Comparison of ENCODE assay signal across 23 cellular contexts in the genomic region with DNA sequence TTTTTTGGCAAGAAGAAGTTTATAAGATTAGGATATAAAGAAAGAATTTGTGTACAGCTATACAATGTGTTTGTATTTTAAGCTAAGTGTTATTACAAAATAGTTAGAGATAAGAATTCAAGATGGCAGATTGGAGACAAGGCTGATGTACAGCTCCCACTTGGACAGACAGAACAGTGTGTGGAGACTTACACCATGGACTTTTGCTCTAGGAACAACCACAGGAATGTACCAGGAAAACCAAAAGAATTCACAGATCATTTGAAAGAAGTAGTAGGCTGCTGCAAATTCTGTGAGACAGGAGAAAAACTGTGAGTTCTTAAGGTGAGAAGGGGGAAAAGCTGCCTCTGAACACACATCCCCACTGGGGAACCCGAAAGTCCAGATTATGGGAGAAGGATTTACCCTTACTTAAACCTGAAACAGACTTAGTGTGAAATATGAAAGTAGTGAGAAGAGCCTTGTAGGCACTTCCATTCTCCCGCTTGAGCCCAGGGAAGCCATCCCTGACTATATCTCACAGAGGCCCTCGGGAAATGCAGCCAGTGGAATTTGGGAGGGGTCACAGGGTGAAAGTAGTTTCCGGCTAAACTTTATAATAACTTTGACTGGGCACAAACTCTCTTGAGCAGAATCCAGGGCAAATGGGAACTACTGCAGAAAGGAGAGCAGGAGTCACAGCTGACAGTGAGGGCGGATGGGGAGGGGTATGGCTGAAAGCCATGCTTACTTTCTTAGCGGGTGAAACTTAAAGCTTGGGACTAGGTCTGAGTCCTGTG. TPM values are rescaled to one million over a fixed set of nuclear protein-coding genes. Genes with fewer than 3 reads are reported as not detected.
DNase-seq lines count a peak whose midpoint lies in the region; ATAC-seq and TF ChIP-seq lines count a peak whose summit lies in the region.
"Had no signal": no experiment of that assay in that cellular context is flagged by ENCODE, and none has a peak within 500 bp of the region (broad histone marks: within the 10 kb centered on the region; RNA-seq: fewer than 3 reads in every experiment).

No MANE protein-coding gene starts in this region.

- peaks cover 14% of the 10 kb centered on the region for H3K36me3 Mint-ChIP-seq in HFFc6 (ENCODE audit: low read depth)
- H3K36me3 Mint-ChIP-seq in activated CD4-positive, alpha-beta memory T cell treated with anti-CD3 and anti-CD28 coated beads for 36 hours: peaks cover 8% of the 10 kb centered on the region
- H3K36me3 Mint-ChIP-seq: stimulated activated effector memory CD8-positive, alpha-beta T cell treated with anti-CD3 and anti-CD28 coated beads, Interleukin-12 subunit alpha, Interleukin-12 subunit beta, amount 100 ng/mL, for 72 hours had no signal

- TF ChIP-seq CTCF in HFFc6 (IDR thresholded peaks at IDR 0.05) (no peak), brain microvascular endothelial cell (IDR thresholded peaks at IDR 0.05; ENCODE audit: low read depth, low read length, missing control alignments) (no peak)

- H3K9me3 Mint-ChIP-seq in HFFc6: peaks cover 16% of the 10 kb centered on the region
- H3K9me3 Mint-ChIP-seq in activated CD4-positive, alpha-beta memory T cell treated with anti-CD3 and anti-CD28 coated beads for 36 hours: peaks cover 19% of the 10 kb centered on the region

- no peak for ATAC-seq in GM18909 (IDR thresholded peaks at IDR 0.05; ENCODE audit: poor library complexity, unreplicated experiment)
- no peak for ATAC-seq in GM19324 (IDR thresholded peaks at IDR 0.05; ENCODE audit: low FRiP score, unreplicated experiment)
- ATAC-seq: activated CD8-positive, alpha-beta T cell treated with anti-CD3 and anti-CD28 coated beads for 36 hours; activated T-cell treated with anti-CD3 and anti-CD28 coated beads, Interleukin-2, amount 50 U/mL, for 4 hours; stimulated activated effector memory CD8-positive, alpha-beta T cell treated with anti-CD3 and anti-CD28 coated beads, Interleukin-12 subunit alpha, Interleukin-12 subunit beta, amount 100 ng/mL, for 72 hours; T-helper 17 cell; WTC11 had no signal

- CTCF ChIA-PET in activated CD4-positive, alpha-beta memory T cell treated with anti-CD3 and anti-CD28 coated beads for 36 hours (lab: Charles Lee): no interaction called here

- POLR2A ChIA-PET in activated CD4-positive, alpha-beta memory T cell treated with anti-CD3 and anti-CD28 coated beads for 36 hours (lab: Charles Lee): no interaction called here

- H3K4me3 ChIP-seq in brain microvascular endothelial cell (ENCODE audit: low read depth, low read length): no peak overlapping the region
- H3K4me3 ChIP-seq: breast epithelium, hepatocyte, tibial nerve had no signal

- peaks cover 10% of the 10 kb centered on the region for H3K27me3 Mint-ChIP-seq in HFFc6 (ENCODE audit: insufficient read depth)
- H3K27me3 Mint-ChIP-seq in activated CD4-positive, alpha-beta memory T cell treated with anti-CD3 and anti-CD28 coated beads for 36 hours: peaks cover 10% of the 10 kb centered on the region

- H3K27me3 ChIP-seq in brain microvascular endothelial cell (replicated peaks): no peaks in the 10 kb centered on the region
- H3K27me3 ChIP-seq: breast epithelium, hepatocyte, tibial nerve had no signal

- in situ Hi-C loops in ACHN (cut with HindIII; ENCODE audit: low pct_ligation_motif_present, low pct_unique_long_range_greater_than_20kb, low sequenced_read_pairs): no loop called here
- in situ Hi-C loops in brain microvascular endothelial cell (cut with HindIII; ENCODE audit: low pct_ligation_motif_present, low sequenced_read_pairs): no loop called here

- H3K4me3 Mint-ChIP-seq in HFFc6: peak overlapping the region; percentile 48
- H3K4me3 Mint-ChIP-seq in activated CD4-positive, alpha-beta memory T cell treated with anti-CD3 and anti-CD28 coated beads for 36 hours: no peak overlapping the region
- H3K4me3 Mint-ChIP-seq: activated CD8-positive, alpha-beta T cell treated with anti-CD3 and anti-CD28 coated beads for 36 hours; activated naive CD4-positive, alpha-beta T cell treated with anti-CD3 and anti-CD28 coated beads, Interleukin-2, amount 50 U/mL, for 24 hours; activated T-cell treated with anti-CD3 and anti-CD28 coated beads, Interleukin-2, amount 50 U/mL, for 4 hours; stimulated activated effector memory CD8-positive, alpha-beta T cell treated with anti-CD3 and anti-CD28 coated beads, Interleukin-12 subunit alpha, Interleukin-12 subunit beta, amount 100 ng/mL, for 72 hours; T-helper 17 cell; WTC11 had no signal

- peak overlapping the region; percentile 20; the same call in 1 of the 2 replicates for H3K27ac Mint-ChIP-seq in HFFc6
- no peak overlapping the region for H3K27ac Mint-ChIP-seq in activated CD4-positive, alpha-beta memory T cell treated with anti-CD3 and anti-CD28 coated beads for 36 hours
- H3K27ac Mint-ChIP-seq: activated CD8-positive, alpha-beta T cell treated with anti-CD3 and anti-CD28 coated beads for 36 hours; activated naive CD4-positive, alpha-beta T cell treated with anti-CD3 and anti-CD28 coated beads, Interleukin-2, amount 50 U/mL, for 24 hours; stimulated activated effector memory CD8-positive, alpha-beta T cell treated with anti-CD3 and anti-CD28 coated beads, Interleukin-12 subunit alpha, Interleukin-12 subunit beta, amount 100 ng/mL, for 72 hours; T-helper 17 cell; WTC11 had no signal

- intact Hi-C loops in activated CD4-positive, alpha-beta memory T cell treated with anti-CD3 and anti-CD28 coated beads for 36 hours (cut with micrococcal nuclease): no loop called here

- H3K4me1 Mint-ChIP-seq in HFFc6 (ENCODE audit: low read depth): peaks cover 25% of the 10 kb centered on the region
- H3K4me1 Mint-ChIP-seq in activated CD4-positive, alpha-beta memory T cell treated with anti-CD3 and anti-CD28 coated beads for 36 hours (ENCODE audit: low read depth): peaks cover 2% of the 10 kb centered on the region
- H3K4me1 Mint-ChIP-seq: activated naive CD4-positive, alpha-beta T cell treated with anti-CD3 and anti-CD28 coated beads, Interleukin-2, amount 50 U/mL, for 24 hours; WTC11 had no signal

- H3K27ac ChIP-seq in brain microvascular endothelial cell: no peak overlapping the region
- H3K27ac ChIP-seq: breast epithelium, hepatocyte, tibial nerve had no signal

- DNase-seq in ACHN (peak; percentile 5), HFFc6 (peak; percentile 69), brain microvascular endothelial cell (peak; percentile 74), hepatic stellate cell (ENCODE audit: low spot score) (peak; percentile 40)
- no peak for DNase-seq in stimulated activated CD4-positive, alpha-beta T cell treated with anti-CD3 and anti-CD28 coated beads, Interleukin-4, amount 100 ng/mL, for 24 hours
- DNase-seq in activated CD4-positive, alpha-beta memory T cell treated with anti-CD3 and anti-CD28 coated beads for 36 hours: no peak
- DNase-seq: activated CD8-positive, alpha-beta T cell treated with anti-CD3 and anti-CD28 coated beads for 36 hours; activated T-cell treated with anti-CD3 and anti-CD28 coated beads, Interleukin-2, amount 50 U/mL, for 4 hours; mesendoderm; MV-4-11; NCI-H187 treated with DMSO at 0.1 percent for 48 hours; NCI-H446 treated with DMSO at 0.1 percent for 48 hours; SHP77; stimulated activated CD4-positive, alpha-beta T cell treated with anti-CD3 and anti-CD28 coated beads, Interleukin-12 subunit alpha, Interleukin-12 subunit beta, amount 100 ng/mL, for 4 hours; T-helper 17 cell had no signal

- H3K36me3 ChIP-seq in brain microvascular endothelial cell (replicated peaks): no peaks in the 10 kb centered on the region
- H3K36me3 ChIP-seq: breast epithelium, tibial nerve had no signal

RNA-seq across cellular contexts. Expression of a gene that starts 11.6 kb away (rescaled TPM):
- total RNA-seq in HFFc6 (2021; fragmentation: NEBNext Ultra II Directional; extraction: Animal tissue kit (Norgen Biotek cat#: 25700)): 10 to 100 TPM; 44.6 to 55.1 (median 46.1) TPM
- total RNA-seq in activated CD4-positive, alpha-beta memory T cell treated with anti-CD3 and anti-CD28 coated beads for 36 hours: 10 to 100 TPM; 25.9 to 29.6 TPM

RNA-seq across cellular contexts. Expression of a gene that starts 50.2 kb away (rescaled TPM):
- 10 to 100 TPM; 62.4 to 76.4 (median 71.1) TPM for total RNA-seq in HFFc6 (2021; fragmentation: NEBNext Ultra II Directional; extraction: Animal tissue kit (Norgen Biotek cat#: 25700))
- total RNA-seq in activated CD4-positive, alpha-beta memory T cell treated with anti-CD3 and anti-CD28 coated beads for 36 hours: 10 to 100 TPM; 23.7 to 24.3 TPM

RNA-seq across cellular contexts. Expression of a gene that starts 50.8 kb away (rescaled TPM):
- 10 to 100 TPM; 76.2 to 99.7 (median 82.3) TPM for total RNA-seq in HFFc6 (2021; fragmentation: NEBNext Ultra II Directional; extraction: Animal tissue kit (Norgen Biotek cat#: 25700))
- total RNA-seq in activated CD4-positive, alpha-beta memory T cell treated with anti-CD3 and anti-CD28 coated beads for 36 hours: 10 to 100 TPM; 83.7 to 84.4 TPM

Comparison
In these comparisons a context has a peak if more than half of its experiments do, and no peak if none do; other contexts are left out.
1. DNase-seq: peak in ACHN (single experiment), HFFc6 (single experiment), brain microvascular endothelial cell (single experiment) and hepatic stellate cell (single experiment); none in stimulated activated CD4-positive, alpha-beta T cell treated with anti-CD3 and anti-CD28 coated beads, Interleukin-4, amount 100 ng/mL, for 24 hours (single experiment) and activated CD4-positive, alpha-beta memory T cell treated with anti-CD3 and anti-CD28 coated beads for 36 hours (single experiment).